16 cellular contexts compared by ENCODE assay signal in the genomic region with DNA sequence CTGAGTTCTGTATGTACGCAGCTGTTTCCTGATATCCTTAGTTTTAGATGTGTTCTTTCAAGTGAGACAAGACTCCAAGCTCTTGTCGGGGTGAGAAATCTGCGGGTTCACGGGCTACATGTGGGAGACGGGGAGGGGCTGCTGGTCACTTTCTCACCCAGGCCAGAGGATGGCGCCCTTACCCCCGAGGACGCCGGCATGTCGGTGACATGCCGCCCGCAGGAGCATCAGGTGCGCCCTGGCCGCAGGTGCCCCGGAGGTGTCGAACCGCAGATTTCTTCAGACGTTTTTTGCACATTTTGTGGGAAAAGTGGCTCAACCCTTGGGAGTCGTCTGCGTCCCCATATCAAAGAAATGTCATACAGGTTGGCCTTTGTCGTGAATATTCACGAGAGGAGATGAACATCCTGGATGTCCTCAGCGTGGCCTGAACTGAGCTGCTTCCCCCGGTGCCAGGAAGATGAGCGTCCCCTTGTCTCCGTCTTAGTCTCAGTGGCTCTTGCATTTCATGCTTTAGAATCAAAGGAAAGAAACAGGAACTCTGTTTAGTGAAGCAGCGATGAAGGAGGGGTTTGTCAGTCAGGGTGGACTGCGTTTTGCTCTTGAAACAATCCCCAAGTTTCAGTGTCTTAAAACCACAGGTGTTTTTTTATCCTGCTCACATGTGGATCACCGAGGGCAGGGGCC.
DNase-seq lines count a peak whose midpoint lies in the region; ATAC-seq and TF ChIP-seq lines count a peak whose summit lies in the region.
"Had no signal": no experiment of that assay in that cellular context is flagged by ENCODE, and none has a peak within 500 bp of the region (broad histone marks: within the 10 kb centered on the region; RNA-seq: fewer than 3 reads in every experiment).

No MANE protein-coding gene starts in this region.

- H3K9me3 ChIP-seq in OCI-LY1 (ENCODE audit: low read length) = no peaks in the 10 kb centered on the region
- H3K9me3 ChIP-seq: esophagus muscularis mucosa, tibial nerve had no signal

- peak overlapping the region; percentile 44; the same call in 1 of the 2 replicates for H3K9ac ChIP-seq in OCI-LY1 (ENCODE audit: low read length)

- peak; percentile 72 for TF ChIP-seq CTCF in OCI-LY1 (IDR thresholded peaks at IDR 0.05; ENCODE audit: low read length)
- TF ChIP-seq CTCF in endothelial cell (IDR thresholded peaks at IDR 0.05; ENCODE audit: unreplicated experiment) = no peak

- H3K27ac ChIP-seq in OCI-LY1 (ENCODE audit: low read depth, low read length, poor library complexity, severe bottlenecking) = peak overlapping the region; percentile 76
- H3K27ac ChIP-seq: esophagus muscularis mucosa had no signal

- H3F3A ChIP-seq in OCI-LY1 (ENCODE audit: insufficient read depth, low read length) = no peaks in the 10 kb centered on the region

- no peaks in the 10 kb centered on the region for H3K27me3 Mint-ChIP-seq in activated T-cell treated with anti-CD3 and anti-CD28 coated beads, Interleukin-2, amount 50 U/mL, for 72 hours (ENCODE audit: low read depth)
- H3K27me3 Mint-ChIP-seq in activated T-cell treated with anti-CD3 and anti-CD28 coated beads, Interleukin-2, amount 50 U/mL, for 4 hours (ENCODE audit: low read depth) = no peaks in the 10 kb centered on the region
- peaks cover 16% of the 10 kb centered on the region for H3K27me3 Mint-ChIP-seq in endothelial cell (ENCODE audit: unreplicated experiment)
- no peaks in the 10 kb centered on the region for H3K27me3 Mint-ChIP-seq in stimulated activated memory B cell treated with anti-CD40 and anti-IgM and Interleukin-4, amounts not matched to agents 10 μg/mL and 1 μg/mL and 100 μg/mL, for 72 hours
- H3K27me3 Mint-ChIP-seq: activated naive CD4-positive, alpha-beta T cell treated with anti-CD3 and anti-CD28 coated beads, Interleukin-2, amount 50 U/mL, for 24 hours had no signal

- peaks cover 50% of the 10 kb centered on the region for H3K4me1 ChIP-seq in OCI-LY1 (ENCODE audit: insufficient read depth, low read length, severe bottlenecking)

- no peak overlapping the region for H3K4me3 Mint-ChIP-seq in activated T-cell treated with anti-CD3 and anti-CD28 coated beads, Interleukin-2, amount 50 U/mL, for 72 hours
- no peak overlapping the region for H3K4me3 Mint-ChIP-seq in activated T-cell treated with anti-CD3 and anti-CD28 coated beads, Interleukin-2, amount 50 U/mL, for 4 hours
- H3K4me3 Mint-ChIP-seq in endothelial cell (ENCODE audit: unreplicated experiment) = peak overlapping the region; percentile 44
- H3K4me3 Mint-ChIP-seq in stimulated activated memory B cell treated with anti-CD40 and anti-IgM and Interleukin-4, amounts not matched to agents 10 μg/mL and 1 μg/mL and 100 μg/mL, for 72 hours = peak overlapping the region; percentile 57
- H3K4me3 Mint-ChIP-seq: activated naive CD4-positive, alpha-beta T cell treated with anti-CD3 and anti-CD28 coated beads, Interleukin-2, amount 50 U/mL, for 24 hours had no signal

- peaks cover 8% of the 10 kb centered on the region for H3K4me1 Mint-ChIP-seq in activated T-cell treated with anti-CD3 and anti-CD28 coated beads, Interleukin-2, amount 50 U/mL, for 72 hours (ENCODE audit: low read depth)
- H3K4me1 Mint-ChIP-seq in activated T-cell treated with anti-CD3 and anti-CD28 coated beads, Interleukin-2, amount 50 U/mL, for 4 hours (ENCODE audit: low read depth) = peaks cover 12% of the 10 kb centered on the region
- peaks cover 12% of the 10 kb centered on the region for H3K4me1 Mint-ChIP-seq in endothelial cell (ENCODE audit: unreplicated experiment)
- H3K4me1 Mint-ChIP-seq in stimulated activated memory B cell treated with anti-CD40 and anti-IgM and Interleukin-4, amounts not matched to agents 10 μg/mL and 1 μg/mL and 100 μg/mL, for 72 hours = peaks cover 54% of the 10 kb centered on the region

- H2AFZ ChIP-seq in OCI-LY1 (ENCODE audit: low read length) = no peak overlapping the region

- H3K27ac Mint-ChIP-seq in activated T-cell treated with anti-CD3 and anti-CD28 coated beads, Interleukin-2, amount 50 U/mL, for 72 hours = peak overlapping the region; percentile 57
- no peak overlapping the region for H3K27ac Mint-ChIP-seq in endothelial cell (ENCODE audit: unreplicated experiment)
- peak overlapping the region; percentile 68 for H3K27ac Mint-ChIP-seq in stimulated activated memory B cell treated with anti-CD40 and anti-IgM and Interleukin-4, amounts not matched to agents 10 μg/mL and 1 μg/mL and 100 μg/mL, for 72 hours
- peak overlapping the region in 1 of 2 donors; percentile 5 for H3K27ac Mint-ChIP-seq in activated naive CD4-positive, alpha-beta T cell treated with anti-CD3 and anti-CD28 coated beads, Interleukin-2, amount 50 U/mL, for 72 hours
- H3K27ac Mint-ChIP-seq: activated naive CD4-positive, alpha-beta T cell treated with anti-CD3 and anti-CD28 coated beads, Interleukin-2, amount 50 U/mL, for 24 hours had no signal

- peak overlapping the region; percentile 50 for H3K4me2 ChIP-seq in OCI-LY1 (ENCODE audit: low read length)

- H4K20me1 ChIP-seq in OCI-LY1 (ENCODE audit: insufficient read depth, low read length) = no peaks in the 10 kb centered on the region

- H3K79me2 ChIP-seq in OCI-LY1 (ENCODE audit: insufficient read depth, low read length) = no peaks in the 10 kb centered on the region

- peaks cover 0 to 9% of the 10 kb centered on the region in 2 donors for H3K36me3 Mint-ChIP-seq in activated T-cell treated with anti-CD3 and anti-CD28 coated beads, Interleukin-2, amount 50 U/mL, for 72 hours (ENCODE audit: insufficient read depth in 2 of 2)
- peaks cover 36% of the 10 kb centered on the region for H3K36me3 Mint-ChIP-seq in activated T-cell treated with anti-CD3 and anti-CD28 coated beads, Interleukin-2, amount 50 U/mL, for 4 hours (ENCODE audit: insufficient read depth)
- peaks cover 29% of the 10 kb centered on the region for H3K36me3 Mint-ChIP-seq in endothelial cell (ENCODE audit: low read depth, unreplicated experiment)
- H3K36me3 Mint-ChIP-seq in stimulated activated memory B cell treated with anti-CD40 and anti-IgM and Interleukin-4, amounts not matched to agents 10 μg/mL and 1 μg/mL and 100 μg/mL, for 72 hours = peaks cover 35% of the 10 kb centered on the region
- peaks cover 0 to 8% of the 10 kb centered on the region in 2 donors for H3K36me3 Mint-ChIP-seq in activated naive CD4-positive, alpha-beta T cell treated with anti-CD3 and anti-CD28 coated beads, Interleukin-2, amount 50 U/mL, for 72 hours

- peak overlapping the region; percentile 32 for H3K4me3 ChIP-seq in OCI-LY1 (ENCODE audit: low read depth, low read length, poor library complexity, severe bottlenecking)
- H3K4me3 ChIP-seq: esophagus muscularis mucosa, lung, tibial nerve had no signal

- H3K9me3 Mint-ChIP-seq in activated T-cell treated with anti-CD3 and anti-CD28 coated beads, Interleukin-2, amount 50 U/mL, for 72 hours = no peaks in the 10 kb centered on the region
- no peaks in the 10 kb centered on the region for H3K9me3 Mint-ChIP-seq in activated T-cell treated with anti-CD3 and anti-CD28 coated beads, Interleukin-2, amount 50 U/mL, for 4 hours
- no peaks in the 10 kb centered on the region for H3K9me3 Mint-ChIP-seq in endothelial cell (ENCODE audit: unreplicated experiment)
- H3K9me3 Mint-ChIP-seq in stimulated activated memory B cell treated with anti-CD40 and anti-IgM and Interleukin-4, amounts not matched to agents 10 μg/mL and 1 μg/mL and 100 μg/mL, for 72 hours = no peaks in the 10 kb centered on the region
- H3K9me3 Mint-ChIP-seq in activated naive CD4-positive, alpha-beta T cell treated with anti-CD3 and anti-CD28 coated beads, Interleukin-2, amount 50 U/mL, for 72 hours = no peaks in the 10 kb centered on the region
- H3K9me3 Mint-ChIP-seq: activated naive CD4-positive, alpha-beta T cell treated with anti-CD3 and anti-CD28 coated beads, Interleukin-2, amount 50 U/mL, for 24 hours had no signal

- H3K9me2 ChIP-seq in OCI-LY1 (ENCODE audit: low read depth, low read length) = no peaks in the 10 kb centered on the region

- DNase-seq in activated T-cell treated with anti-CD3 and anti-CD28 coated beads, Interleukin-2, amount 50 U/mL, for 72 hours = no peak
- DNase-seq in activated T-cell treated with anti-CD3 and anti-CD28 coated beads, Interleukin-2, amount 50 U/mL, for 4 hours = no peak
- no peak for DNase-seq in endothelial cell (ENCODE audit: low spot score)
- DNase-seq in Kasumi-1 (lab: John Stamatoyannopoulos, UW) = no peak
- no peak for DNase-seq in D341Med (ENCODE audit: low spot score)
- DNase-seq in activated naive CD4-positive, alpha-beta T cell treated with anti-CD3 and anti-CD28 coated beads, Interleukin-2, amount 50 U/mL, for 72 hours (ENCODE audit: low spot score in 2 of 2) = no peak
- DNase-seq: HCEC 1CT, NCI-H1436 treated with DMSO at 0.1 percent for 48 hours, NCI-H510A treated with DMSO at 0.1 percent for 48 hours, occipital lobe had no signal

- H3K27me3 ChIP-seq in OCI-LY1 (ENCODE audit: insufficient read depth, low read length) = no peaks in the 10 kb centered on the region
- H3K27me3 ChIP-seq: esophagus muscularis mucosa, tibial nerve had no signal

- H3K36me3 ChIP-seq in OCI-LY1 (ENCODE audit: insufficient read depth, low read length) = peaks cover 5% of the 10 kb centered on the region

- ATAC-seq in activated T-cell treated with anti-CD3 and anti-CD28 coated beads, Interleukin-2, amount 50 U/mL, for 72 hours (replicated peaks in 1 of 2) = no peak
- no peak for ATAC-seq in activated T-cell treated with anti-CD3 and anti-CD28 coated beads, Interleukin-2, amount 50 U/mL, for 4 hours
- ATAC-seq in stimulated activated memory B cell treated with anti-CD40 and anti-IgM and Interleukin-4, amounts not matched to agents 10 μg/mL and 1 μg/mL and 100 μg/mL, for 72 hours = peak; percentile 67
- ATAC-seq in activated naive CD4-positive, alpha-beta T cell treated with anti-CD3 and anti-CD28 coated beads, Interleukin-2, amount 50 U/mL, for 72 hours = no peak

Comparison
In these comparisons a context has a peak if more than half of its experiments do, and no peak if none do; other contexts are left out.
1. H3K4me3 Mint-ChIP-seq: peak in endothelial cell (single experiment) and stimulated activated memory B cell treated with anti-CD40 and anti-IgM and Interleukin-4, amounts not matched to agents 10 μg/mL and 1 μg/mL and 100 μg/mL, for 72 hours (single experiment); none in activated T-cell treated with anti-CD3 and anti-CD28 coated beads, Interleukin-2, amount 50 U/mL, for 72 hours (0 of 2) and activated T-cell treated with anti-CD3 and anti-CD28 coated beads, Interleukin-2, amount 50 U/mL, for 4 hours (single experiment).